Comparison of ENCODE assay signal across 16 cellular contexts in the genomic region with DNA sequence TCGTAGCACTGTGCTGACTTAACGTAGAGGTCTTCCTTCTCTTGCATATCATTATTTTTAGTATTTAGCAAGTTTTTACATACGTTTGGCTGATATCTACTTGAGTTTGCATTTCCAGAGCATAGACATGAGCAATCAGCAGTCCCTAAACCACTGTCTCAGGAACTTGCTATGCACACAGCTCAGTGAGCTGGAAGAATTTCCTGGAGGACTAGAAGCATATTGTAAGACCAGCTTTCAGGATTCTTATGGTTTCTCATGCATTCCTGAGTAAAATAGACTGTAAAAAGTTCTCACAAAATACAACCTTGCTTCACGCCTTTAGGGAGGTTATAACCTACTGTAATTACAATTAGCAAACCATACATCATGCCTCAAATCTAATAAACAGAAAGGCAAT.
DNase-seq lines count a peak whose midpoint lies in the region; ATAC-seq and TF ChIP-seq lines count a peak whose summit lies in the region.
"Had no signal": no experiment of that assay in that cellular context is flagged by ENCODE, and none has a peak within 500 bp of the region (broad histone marks: within the 10 kb centered on the region; RNA-seq: fewer than 3 reads in every experiment).

No MANE protein-coding gene starts in this region.

- H3K9me3 ChIP-seq in SK-N-MC (ENCODE audit: low read depth, low read length) = no peaks in the 10 kb centered on the region
- H3K9me3 ChIP-seq: thoracic aorta had no signal

- TF ChIP-seq CTCF in fibroblast of pulmonary artery (IDR thresholded peaks at IDR 0.05; ENCODE audit: low read length, missing control alignments) = no peak

- ATAC-seq in GM21381 (IDR thresholded peaks at IDR 0.05; ENCODE audit: unreplicated experiment) = no peak
- no peak for ATAC-seq in GM21390 (IDR thresholded peaks at IDR 0.05; ENCODE audit: unreplicated experiment)
- ATAC-seq: activated T-cell treated with anti-CD3 and anti-CD28 coated beads, Interleukin-2, amount 50 U/mL, for 72 hours; HepG2; natural killer cell; Right ventricle myocardium inferior; stimulated activated effector memory CD8-positive, alpha-beta T cell treated with anti-CD3 and anti-CD28 coated beads, Interleukin-12 subunit alpha, Interleukin-12 subunit beta, amount 100 ng/mL, for 72 hours had no signal

- peak; percentile 32 for DNase-seq in EL
- no peak for DNase-seq in SK-N-MC (ENCODE audit: low read depth, low spot score)
- peak; percentile 9 for DNase-seq in fibroblast of pulmonary artery (ENCODE audit: low read depth)
- peak; percentile 14 for DNase-seq in retina
- no peak for DNase-seq in activated T-cell treated with anti-CD3 and anti-CD28 coated beads, Interleukin-2, amount 50 U/mL, for 48 hours
- DNase-seq: activated T-cell treated with anti-CD3 and anti-CD28 coated beads, Interleukin-2, amount 50 U/mL, for 72 hours; kidney; natural killer cell; NCI-H1436; SW 1271 had no signal

- no peak overlapping the region for H3K9ac ChIP-seq in SK-N-MC (ENCODE audit: insufficient read length)

- peak overlapping the region; percentile 64 for H3K27ac ChIP-seq in SK-N-MC
- H3K27ac ChIP-seq: thoracic aorta had no signal

- peak overlapping the region; percentile 51 for H3K4me3 ChIP-seq in SK-N-MC
- H3K4me3 ChIP-seq in fibroblast of pulmonary artery (replicated peaks; ENCODE audit: low read depth, low read length) = no peak overlapping the region
- H3K4me3 ChIP-seq: thoracic aorta had no signal

- H3K36me3 ChIP-seq in SK-N-MC (ENCODE audit: insufficient read depth, low read length) = no peaks in the 10 kb centered on the region
- H3K36me3 ChIP-seq: thoracic aorta had no signal

Comparison
In these comparisons a context has a peak if more than half of its experiments do, and no peak if none do; other contexts are left out.
1. DNase-seq: peak in EL (single experiment), fibroblast of pulmonary artery (single experiment) and retina (single experiment); none in SK-N-MC (single experiment) and activated T-cell treated with anti-CD3 and anti-CD28 coated beads, Interleukin-2, amount 50 U/mL, for 48 hours (0 of 2).